In the genomic region with DNA sequence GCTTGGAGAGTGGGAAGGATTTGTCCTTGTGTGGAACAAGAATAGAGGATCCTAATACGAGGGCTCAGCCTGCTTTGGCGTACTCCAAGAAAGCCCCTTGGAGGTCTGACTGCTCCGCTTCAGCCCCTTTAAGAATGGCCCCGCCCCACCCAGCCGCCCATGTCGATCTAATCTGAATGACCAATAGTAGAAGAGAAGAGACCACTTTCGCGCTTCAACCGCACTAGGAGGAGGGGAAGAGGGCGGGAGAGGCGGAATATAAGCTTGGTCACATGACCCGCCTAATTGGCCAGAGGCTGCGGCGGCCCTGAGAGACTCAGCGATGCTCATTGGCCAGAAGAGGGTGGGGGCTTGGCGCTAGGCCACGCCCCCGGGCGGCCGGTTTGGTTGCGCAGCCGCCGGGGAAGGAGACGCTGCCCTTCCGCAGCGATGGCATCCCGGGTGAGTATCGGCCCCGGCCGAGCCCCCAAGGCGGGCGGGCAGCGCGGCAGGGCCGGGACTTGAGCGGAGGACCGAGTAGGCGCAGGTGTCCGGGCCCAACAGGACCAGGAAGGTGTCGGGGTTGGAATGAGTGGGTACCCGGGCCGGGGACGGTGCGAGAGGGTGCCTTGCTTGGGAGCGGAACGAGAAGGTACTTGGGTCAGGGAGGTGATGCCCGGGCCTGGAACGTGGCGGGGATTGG, we compare ENCODE assay signal across 1 cellular context.
TF ChIP-seq lines count a peak whose summit lies in the region.

Gene MIGA2 (plus strand): TSS at position 386 of the 682 bp plus-strand sequence. CDS start 3,969 bp downstream, outside the sequence.

TF ChIP-seq in GM12878, 131 proteins besides CTCF, POLR2A, EP300 and RAD21 (continued from another document and continues in another):
- TF ChIP-seq SIN3A (IDR thresholded peaks at IDR 0.05; ENCODE audit: low read depth, low read length) (0 out of 2 replicates have a peak, but pooled peaks have one; percentile 66), DPF2 (IDR thresholded peaks at IDR 0.05) (0 out of 2 replicates have a peak, but pooled peaks have one; percentile 66), NR2C1 (IDR thresholded peaks at IDR 0.05) (no peak), HDAC2 (IDR thresholded peaks at IDR 0.05) (no peak), SREBF2 (IDR thresholded peaks at IDR 0.05; ENCODE audit: low read length) (no peak), EZH2 (IDR thresholded peaks at IDR 0.05; ENCODE audit: borderline replicate concordance, control insufficient read depth, low read depth, low read length) (no peak), BMI1 (IDR thresholded peaks at IDR 0.05; ENCODE audit: borderline replicate concordance) (no peak), SUPT20H (IDR thresholded peaks at IDR 0.05; ENCODE audit: borderline replicate concordance, control insufficient read depth, low read depth, low read length) (no peak), YY1 (IDR thresholded peaks at IDR 0.05; ENCODE audit: low read depth, low read length) (peak; percentile 83; the same call in 1 of the 2 replicates), HCFC1 (IDR thresholded peaks at IDR 0.05; ENCODE audit: low read length) (no peak; the same call in 1 of the 2 replicates), NFYA (IDR thresholded peaks at IDR 0.05; ENCODE audit: borderline replicate concordance, low read depth, low read length) (no peak), SMC3 (IDR thresholded peaks at IDR 0.05; ENCODE audit: borderline replicate concordance, low read length) (no peak), SIX5 (IDR thresholded peaks at IDR 0.05; ENCODE audit: low read depth, low read length, severe bottlenecking) (no peak), SREBF1 (IDR thresholded peaks at IDR 0.05; ENCODE audit: low read length) (no peak), ETV6 (conservative IDR thresholded peaks at IDR 0.05 in 1 of 2, IDR thresholded peaks at IDR 0.05 in 1 of 2; ENCODE audit: borderline replicate concordance in 1 of 2, low read depth in 1 of 2) (no peak), ZNF384 (IDR thresholded peaks at IDR 0.05; ENCODE audit: borderline replicate concordance, low read depth, low read length) (no peak), WRNIP1 (IDR thresholded peaks at IDR 0.05; ENCODE audit: borderline replicate concordance, low read depth, low read length) (no peak), SRF (IDR thresholded peaks at IDR 0.05; ENCODE audit: low read depth in 2 of 2, low read length in 2 of 2) (no peak), STAT3 (IDR thresholded peaks at IDR 0.05; ENCODE audit: low read depth, low read length) (no peak), IKZF2 (IDR thresholded peaks at IDR 0.05) (no peak), MYC (IDR thresholded peaks at IDR 0.05; ENCODE audit: insufficient read depth, insufficient read length, insufficient replicate concordance, low read length, severe bottlenecking) (no peak), POLR2AphosphoS5 (IDR thresholded peaks at IDR 0.05; ENCODE audit: low read length) (peak; percentile 89), HDGF (IDR thresholded peaks at IDR 0.05) (peak; percentile 86; the same call in 1 of the 2 replicates), CREM (IDR thresholded peaks at IDR 0.05; ENCODE audit: low read depth) (no peak), IRF5 (IDR thresholded peaks at IDR 0.05; ENCODE audit: borderline replicate concordance) (no peak), EED (IDR thresholded peaks at IDR 0.05; ENCODE audit: low read depth) (no peak), ASH2L (IDR thresholded peaks at IDR 0.05; ENCODE audit: borderline replicate concordance, low read depth) (no peak), RBBP5 (conservative IDR thresholded peaks at IDR 0.05) (no peak), KLF5 (IDR thresholded peaks at IDR 0.05; ENCODE audit: partially characterized antibody) (peak; percentile 44), HDAC6 (IDR thresholded peaks at IDR 0.05; ENCODE audit: unreplicated experiment) (no peak), PAX8 (IDR thresholded peaks at IDR 0.05) (no peak), MAX (IDR thresholded peaks at IDR 0.05; ENCODE audit: low read depth, low read length) (no peak; the same call in 1 of the 2 replicates), NFIC (IDR thresholded peaks at IDR 0.05; ENCODE audit: low read depth, low read length) (no peak), ZBTB33 (IDR thresholded peaks at IDR 0.05) (no peak), BCLAF1 (IDR thresholded peaks at IDR 0.05) (no peak), TCF3 (IDR thresholded peaks at IDR 0.05; ENCODE audit: borderline replicate concordance, insufficient read depth, low read depth, low read length) (no peak), NR2F1 (conservative IDR thresholded peaks at IDR 0.05) (0 out of 2 replicates have a peak, but pooled peaks have one; percentile 13), STAT1 (conservative IDR thresholded peaks at IDR 0.05) (no peak), CEBPB (IDR thresholded peaks at IDR 0.05; ENCODE audit: borderline replicate concordance in 1 of 2, low read depth in 2 of 2, low read length in 2 of 2) (no peak), FOXK2 (IDR thresholded peaks at IDR 0.05) (no peak), ZNF274 (IDR thresholded peaks at IDR 0.05; ENCODE audit: insufficient read depth, insufficient read length) (no peak), SUZ12 (IDR thresholded peaks at IDR 0.05; ENCODE audit: unreplicated experiment) (no peak), RAD51 (IDR thresholded peaks at IDR 0.05) (peak; percentile 98)
- TF ChIP-seq, protein P1, sequence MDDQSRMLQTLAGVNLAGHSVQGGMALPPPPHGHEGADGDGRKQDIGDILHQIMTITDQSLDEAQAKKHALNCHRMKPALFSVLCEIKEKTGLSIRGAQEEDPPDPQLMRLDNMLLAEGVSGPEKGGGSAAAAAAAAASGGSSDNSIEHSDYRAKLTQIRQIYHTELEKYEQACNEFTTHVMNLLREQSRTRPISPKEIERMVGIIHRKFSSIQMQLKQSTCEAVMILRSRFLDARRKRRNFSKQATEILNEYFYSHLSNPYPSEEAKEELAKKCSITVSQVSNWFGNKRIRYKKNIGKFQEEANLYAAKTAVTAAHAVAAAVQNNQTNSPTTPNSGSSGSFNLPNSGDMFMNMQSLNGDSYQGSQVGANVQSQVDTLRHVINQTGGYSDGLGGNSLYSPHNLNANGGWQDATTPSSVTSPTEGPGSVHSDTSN (IDR thresholded peaks at IDR 0.05; ENCODE audit: insufficient replicate concordance, low read depth, low read length), result peak; percentile 95
- TF ChIP-seq, protein P2, sequence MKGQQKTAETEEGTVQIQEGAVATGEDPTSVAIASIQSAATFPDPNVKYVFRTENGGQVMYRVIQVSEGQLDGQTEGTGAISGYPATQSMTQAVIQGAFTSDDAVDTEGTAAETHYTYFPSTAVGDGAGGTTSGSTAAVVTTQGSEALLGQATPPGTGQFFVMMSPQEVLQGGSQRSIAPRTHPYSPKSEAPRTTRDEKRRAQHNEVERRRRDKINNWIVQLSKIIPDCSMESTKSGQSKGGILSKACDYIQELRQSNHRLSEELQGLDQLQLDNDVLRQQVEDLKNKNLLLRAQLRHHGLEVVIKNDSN (IDR thresholded peaks at IDR 0.05; ENCODE audit: borderline replicate concordance, extremely low read length, insufficient read depth, low read depth, low read length), result peak; percentile 86
- TF ChIP-seq, protein P3, sequence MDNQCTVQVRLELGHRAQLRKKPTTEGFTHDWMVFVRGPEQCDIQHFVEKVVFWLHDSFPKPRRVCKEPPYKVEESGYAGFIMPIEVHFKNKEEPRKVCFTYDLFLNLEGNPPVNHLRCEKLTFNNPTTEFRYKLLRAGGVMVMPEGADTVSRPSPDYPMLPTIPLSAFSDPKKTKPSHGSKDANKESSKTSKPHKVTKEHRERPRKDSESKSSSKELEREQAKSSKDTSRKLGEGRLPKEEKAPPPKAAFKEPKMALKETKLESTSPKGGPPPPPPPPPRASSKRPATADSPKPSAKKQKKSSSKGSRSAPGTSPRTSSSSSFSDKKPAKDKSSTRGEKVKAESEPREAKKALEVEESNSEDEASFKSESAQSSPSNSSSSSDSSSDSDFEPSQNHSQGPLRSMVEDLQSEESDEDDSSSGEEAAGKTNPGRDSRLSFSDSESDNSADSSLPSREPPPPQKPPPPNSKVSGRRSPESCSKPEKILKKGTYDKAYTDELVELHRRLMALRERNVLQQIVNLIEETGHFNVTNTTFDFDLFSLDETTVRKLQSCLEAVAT (IDR thresholded peaks at IDR 0.05), result no peak
- TF ChIP-seq, protein P4, sequence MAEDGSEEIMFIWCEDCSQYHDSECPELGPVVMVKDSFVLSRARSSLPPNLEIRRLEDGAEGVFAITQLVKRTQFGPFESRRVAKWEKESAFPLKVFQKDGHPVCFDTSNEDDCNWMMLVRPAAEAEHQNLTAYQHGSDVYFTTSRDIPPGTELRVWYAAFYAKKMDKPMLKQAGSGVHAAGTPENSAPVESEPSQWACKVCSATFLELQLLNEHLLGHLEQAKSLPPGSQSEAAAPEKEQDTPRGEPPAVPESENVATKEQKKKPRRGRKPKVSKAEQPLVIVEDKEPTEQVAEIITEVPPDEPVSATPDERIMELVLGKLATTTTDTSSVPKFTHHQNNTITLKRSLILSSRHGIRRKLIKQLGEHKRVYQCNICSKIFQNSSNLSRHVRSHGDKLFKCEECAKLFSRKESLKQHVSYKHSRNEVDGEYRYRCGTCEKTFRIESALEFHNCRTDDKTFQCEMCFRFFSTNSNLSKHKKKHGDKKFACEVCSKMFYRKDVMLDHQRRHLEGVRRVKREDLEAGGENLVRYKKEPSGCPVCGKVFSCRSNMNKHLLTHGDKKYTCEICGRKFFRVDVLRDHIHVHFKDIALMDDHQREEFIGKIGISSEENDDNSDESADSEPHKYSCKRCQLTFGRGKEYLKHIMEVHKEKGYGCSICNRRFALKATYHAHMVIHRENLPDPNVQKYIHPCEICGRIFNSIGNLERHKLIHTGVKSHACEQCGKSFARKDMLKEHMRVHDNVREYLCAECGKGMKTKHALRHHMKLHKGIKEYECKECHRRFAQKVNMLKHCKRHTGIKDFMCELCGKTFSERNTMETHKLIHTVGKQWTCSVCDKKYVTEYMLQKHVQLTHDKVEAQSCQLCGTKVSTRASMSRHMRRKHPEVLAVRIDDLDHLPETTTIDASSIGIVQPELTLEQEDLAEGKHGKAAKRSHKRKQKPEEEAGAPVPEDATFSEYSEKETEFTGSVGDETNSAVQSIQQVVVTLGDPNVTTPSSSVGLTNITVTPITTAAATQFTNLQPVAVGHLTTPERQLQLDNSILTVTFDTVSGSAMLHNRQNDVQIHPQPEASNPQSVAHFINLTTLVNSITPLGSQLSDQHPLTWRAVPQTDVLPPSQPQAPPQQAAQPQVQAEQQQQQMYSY (CRISPR knock-in tag; IDR thresholded peaks at IDR 0.05), result 0 out of 2 replicates have a peak, but pooled peaks have one; percentile 60
- TF ChIP-seq, protein P5, sequence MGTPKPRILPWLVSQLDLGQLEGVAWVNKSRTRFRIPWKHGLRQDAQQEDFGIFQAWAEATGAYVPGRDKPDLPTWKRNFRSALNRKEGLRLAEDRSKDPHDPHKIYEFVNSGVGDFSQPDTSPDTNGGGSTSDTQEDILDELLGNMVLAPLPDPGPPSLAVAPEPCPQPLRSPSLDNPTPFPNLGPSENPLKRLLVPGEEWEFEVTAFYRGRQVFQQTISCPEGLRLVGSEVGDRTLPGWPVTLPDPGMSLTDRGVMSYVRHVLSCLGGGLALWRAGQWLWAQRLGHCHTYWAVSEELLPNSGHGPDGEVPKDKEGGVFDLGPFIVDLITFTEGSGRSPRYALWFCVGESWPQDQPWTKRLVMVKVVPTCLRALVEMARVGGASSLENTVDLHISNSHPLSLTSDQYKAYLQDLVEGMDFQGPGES (IDR thresholded peaks at IDR 0.05), result no peak; the same call in 1 of the 2 replicates
- TF ChIP-seq, protein P6, sequence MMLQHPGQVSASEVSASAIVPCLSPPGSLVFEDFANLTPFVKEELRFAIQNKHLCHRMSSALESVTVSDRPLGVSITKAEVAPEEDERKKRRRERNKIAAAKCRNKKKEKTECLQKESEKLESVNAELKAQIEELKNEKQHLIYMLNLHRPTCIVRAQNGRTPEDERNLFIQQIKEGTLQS (IDR thresholded peaks at IDR 0.05; ENCODE audit: borderline replicate concordance, extremely low read depth, low read depth, low read length), result no peak
